ENCODE assay signal across 10 cellular contexts in genomic region chr4:8880851-8881250, GRCh38. TPM values are rescaled to one million over a fixed set of nuclear protein-coding genes. Genes with fewer than 3 reads are reported as not detected.
"Had no signal": no experiment of that assay in that cellular context is flagged by ENCODE, and none has a peak within 500 bp of the region (broad histone marks: within the 10 kb centered on the region; RNA-seq: fewer than 3 reads in every experiment).

No MANE protein-coding gene starts in this region.

- H2AFZ ChIP-seq: GM23248, GM23338 had no signal

- H3K36me3 ChIP-seq: HAP-1 had no signal

- H3K4me1 ChIP-seq: HAP-1 had no signal

- ATAC-seq: GM23338, HCT116 had no signal

- H3K9me3 ChIP-seq: HAP-1 had no signal

- H3K27ac ChIP-seq: GM23248 had no signal

- H3K4me2 ChIP-seq: GM23338 had no signal

- H3K9ac ChIP-seq: GM23248 had no signal

- FAIRE-seq: H54 had no signal

- H3K4me3 ChIP-seq: GM23248, GM23338, HAP-1 had no signal

- DNase-seq: GM23248, GOT3, H7, H9, HCEC 1CT, HFFc6 had no signal

RNA-seq across cellular contexts. Expression of gene HMX1, which starts 9.2 kb away (rescaled TPM):
- total RNA-seq: GM23248, HFFc6 had no signal
- polyA plus RNA-seq: GM23248, GM23338 had no signal
